Comparison of ENCODE assay signal across 1 cellular context in the genomic region with DNA sequence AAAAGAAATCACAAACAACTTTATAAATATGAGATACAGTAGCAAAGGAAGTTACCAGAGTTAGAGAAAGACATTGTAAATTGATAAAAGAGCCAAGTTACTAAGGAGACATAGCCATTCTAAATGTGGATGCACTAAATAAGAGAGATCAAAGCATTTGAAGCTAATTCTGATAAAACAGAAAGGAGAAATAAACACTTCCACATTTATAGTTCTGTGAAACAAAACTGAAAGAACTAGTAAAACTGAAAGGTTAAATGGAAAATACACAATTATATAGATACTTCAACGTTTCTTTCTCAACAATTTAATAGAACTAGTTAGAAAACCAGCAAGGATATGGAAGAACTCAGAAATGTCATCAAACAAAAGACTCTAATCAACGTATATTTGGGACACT.
A peak's percentile ranks its signal among the peaks of the same experiment; 100 is the strongest.
TF ChIP-seq lines count a peak whose summit lies in the region.

No MANE protein-coding gene starts in this region.

TF ChIP-seq in GM12878, 131 proteins besides CTCF, POLR2A, EP300 and RAD21 (continued from another document):
- TF ChIP-seq SMAD1 (IDR thresholded peaks at IDR 0.05; ENCODE audit: low read depth, partially characterized antibody) (no peak), GABPA (IDR thresholded peaks at IDR 0.05; ENCODE audit: low read depth) (no peak), HDAC2 (IDR thresholded peaks at IDR 0.05) (no peak), TCF7 (IDR thresholded peaks at IDR 0.05; ENCODE audit: borderline replicate concordance) (peak; percentile 57; the same call in 1 of the 2 replicates), LARP7 (IDR thresholded peaks at IDR 0.05) (no peak), JUNB (IDR thresholded peaks at IDR 0.05) (no peak), MTA2 (IDR thresholded peaks at IDR 0.05; ENCODE audit: low read depth) (peak; percentile 45; the same call in 1 of the 2 replicates), RUNX3 (IDR thresholded peaks at IDR 0.05; ENCODE audit: low read length) (no peak), TAF1 (IDR thresholded peaks at IDR 0.05; ENCODE audit: borderline replicate concordance, low read depth, low read length) (no peak), NFXL1 (IDR thresholded peaks at IDR 0.05; ENCODE audit: borderline replicate concordance) (no peak)
- TF ChIP-seq, protein P1, sequence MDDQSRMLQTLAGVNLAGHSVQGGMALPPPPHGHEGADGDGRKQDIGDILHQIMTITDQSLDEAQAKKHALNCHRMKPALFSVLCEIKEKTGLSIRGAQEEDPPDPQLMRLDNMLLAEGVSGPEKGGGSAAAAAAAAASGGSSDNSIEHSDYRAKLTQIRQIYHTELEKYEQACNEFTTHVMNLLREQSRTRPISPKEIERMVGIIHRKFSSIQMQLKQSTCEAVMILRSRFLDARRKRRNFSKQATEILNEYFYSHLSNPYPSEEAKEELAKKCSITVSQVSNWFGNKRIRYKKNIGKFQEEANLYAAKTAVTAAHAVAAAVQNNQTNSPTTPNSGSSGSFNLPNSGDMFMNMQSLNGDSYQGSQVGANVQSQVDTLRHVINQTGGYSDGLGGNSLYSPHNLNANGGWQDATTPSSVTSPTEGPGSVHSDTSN (IDR thresholded peaks at IDR 0.05; ENCODE audit: insufficient replicate concordance, low read depth, low read length): no peak
- TF ChIP-seq, protein P2, sequence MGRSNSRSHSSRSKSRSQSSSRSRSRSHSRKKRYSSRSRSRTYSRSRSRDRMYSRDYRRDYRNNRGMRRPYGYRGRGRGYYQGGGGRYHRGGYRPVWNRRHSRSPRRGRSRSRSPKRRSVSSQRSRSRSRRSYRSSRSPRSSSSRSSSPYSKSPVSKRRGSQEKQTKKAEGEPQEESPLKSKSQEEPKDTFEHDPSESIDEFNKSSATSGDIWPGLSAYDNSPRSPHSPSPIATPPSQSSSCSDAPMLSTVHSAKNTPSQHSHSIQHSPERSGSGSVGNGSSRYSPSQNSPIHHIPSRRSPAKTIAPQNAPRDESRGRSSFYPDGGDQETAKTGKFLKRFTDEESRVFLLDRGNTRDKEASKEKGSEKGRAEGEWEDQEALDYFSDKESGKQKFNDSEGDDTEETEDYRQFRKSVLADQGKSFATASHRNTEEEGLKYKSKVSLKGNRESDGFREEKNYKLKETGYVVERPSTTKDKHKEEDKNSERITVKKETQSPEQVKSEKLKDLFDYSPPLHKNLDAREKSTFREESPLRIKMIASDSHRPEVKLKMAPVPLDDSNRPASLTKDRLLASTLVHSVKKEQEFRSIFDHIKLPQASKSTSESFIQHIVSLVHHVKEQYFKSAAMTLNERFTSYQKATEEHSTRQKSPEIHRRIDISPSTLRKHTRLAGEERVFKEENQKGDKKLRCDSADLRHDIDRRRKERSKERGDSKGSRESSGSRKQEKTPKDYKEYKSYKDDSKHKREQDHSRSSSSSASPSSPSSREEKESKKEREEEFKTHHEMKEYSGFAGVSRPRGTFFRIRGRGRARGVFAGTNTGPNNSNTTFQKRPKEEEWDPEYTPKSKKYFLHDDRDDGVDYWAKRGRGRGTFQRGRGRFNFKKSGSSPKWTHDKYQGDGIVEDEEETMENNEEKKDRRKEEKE (IDR thresholded peaks at IDR 0.05): no peak
- TF ChIP-seq, protein P3, sequence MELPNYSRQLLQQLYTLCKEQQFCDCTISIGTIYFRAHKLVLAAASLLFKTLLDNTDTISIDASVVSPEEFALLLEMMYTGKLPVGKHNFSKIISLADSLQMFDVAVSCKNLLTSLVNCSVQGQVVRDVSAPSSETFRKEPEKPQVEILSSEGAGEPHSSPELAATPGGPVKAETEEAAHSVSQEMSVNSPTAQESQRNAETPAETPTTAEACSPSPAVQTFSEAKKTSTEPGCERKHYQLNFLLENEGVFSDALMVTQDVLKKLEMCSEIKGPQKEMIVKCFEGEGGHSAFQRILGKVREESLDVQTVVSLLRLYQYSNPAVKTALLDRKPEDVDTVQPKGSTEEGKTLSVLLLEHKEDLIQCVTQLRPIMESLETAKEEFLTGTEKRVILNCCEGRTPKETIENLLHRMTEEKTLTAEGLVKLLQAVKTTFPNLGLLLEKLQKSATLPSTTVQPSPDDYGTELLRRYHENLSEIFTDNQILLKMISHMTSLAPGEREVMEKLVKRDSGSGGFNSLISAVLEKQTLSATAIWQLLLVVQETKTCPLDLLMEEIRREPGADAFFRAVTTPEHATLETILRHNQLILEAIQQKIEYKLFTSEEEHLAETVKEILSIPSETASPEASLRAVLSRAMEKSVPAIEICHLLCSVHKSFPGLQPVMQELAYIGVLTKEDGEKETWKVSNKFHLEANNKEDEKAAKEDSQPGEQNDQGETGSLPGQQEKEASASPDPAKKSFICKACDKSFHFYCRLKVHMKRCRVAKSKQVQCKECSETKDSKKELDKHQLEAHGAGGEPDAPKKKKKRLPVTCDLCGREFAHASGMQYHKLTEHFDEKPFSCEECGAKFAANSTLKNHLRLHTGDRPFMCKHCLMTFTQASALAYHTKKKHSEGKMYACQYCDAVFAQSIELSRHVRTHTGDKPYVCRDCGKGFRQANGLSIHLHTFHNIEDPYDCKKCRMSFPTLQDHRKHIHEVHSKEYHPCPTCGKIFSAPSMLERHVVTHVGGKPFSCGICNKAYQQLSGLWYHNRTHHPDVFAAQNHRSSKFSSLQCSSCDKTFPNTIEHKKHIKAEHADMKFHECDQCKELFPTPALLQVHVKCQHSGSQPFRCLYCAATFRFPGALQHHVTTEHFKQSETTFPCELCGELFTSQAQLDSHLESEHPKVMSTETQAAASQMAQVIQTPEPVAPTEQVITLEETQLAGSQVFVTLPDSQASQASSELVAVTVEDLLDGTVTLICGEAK (IDR thresholded peaks at IDR 0.05; ENCODE audit: borderline replicate concordance): peak; percentile 48; the same call in 1 of the 2 replicates
